In genomic region chr2:27322301-27322765, GRCh38 we compare ENCODE assay signal across 9 cellular contexts. TPM values are rescaled to one million over a fixed set of nuclear protein-coding genes. Genes with fewer than 3 reads are reported as not detected.
DNase-seq lines count a peak whose midpoint lies in the region; ATAC-seq and TF ChIP-seq lines count a peak whose summit lies in the region.
"Had no signal": no experiment of that assay in that cellular context is flagged by ENCODE, and none has a peak within 500 bp of the region (broad histone marks: within the 10 kb centered on the region; RNA-seq: fewer than 3 reads in every experiment).

No MANE protein-coding gene starts in this region.

- H3K27ac Mint-ChIP-seq in natural killer cell treated with Interleukin-12 subunit alpha and Interleukin-12 subunit beta and Interleukin-15 and Interleukin-18, amount 100 ng/mL, for 72 hours, result peak overlapping the region; percentile 91 to 98

- H3K36me3 Mint-ChIP-seq in natural killer cell treated with Interleukin-12 subunit alpha and Interleukin-12 subunit beta and Interleukin-15 and Interleukin-18, amount 100 ng/mL, for 72 hours, result peaks cover 9% of the 10 kb centered on the region

- H3K36me3 ChIP-seq in H7 (replicated peaks; ENCODE audit: control insufficient read depth, insufficient read depth, low read length), result peaks cover 4% of the 10 kb centered on the region

- H3K27me3 ChIP-seq in H7 (ENCODE audit: control insufficient read depth, insufficient read depth, low read length), result no peaks in the 10 kb centered on the region

- DNase-seq in AG09309 (ENCODE audit: low read depth) (no peak), H7 (no peak), SKM-1 (lab: John Stamatoyannopoulos, UW; ENCODE audit: unreplicated experiment) (peak; percentile 13), epithelial cell of esophagus (ENCODE audit: low read depth) (peak; percentile 20), activated gamma-delta T cell treated with Interleukin-2 at 50 U/mL for 16 hours (no peak)
- DNase-seq in natural killer cell treated with Interleukin-12 subunit alpha and Interleukin-12 subunit beta and Interleukin-15 and Interleukin-18, amount 100 ng/mL, for 72 hours (ENCODE audit: low spot score), result no peak

- no peaks in the 10 kb centered on the region for H3K27me3 Mint-ChIP-seq in natural killer cell treated with Interleukin-12 subunit alpha and Interleukin-12 subunit beta and Interleukin-15 and Interleukin-18, amount 100 ng/mL, for 72 hours

- H3K4me3 ChIP-seq in AG09309 (ENCODE audit: control insufficient read depth, low read depth, low read length) (peak overlapping the region; percentile 83), H7 (ENCODE audit: insufficient read depth, low read depth, low read length) (peak overlapping the region; percentile 55), epithelial cell of esophagus (ENCODE audit: low read length) (peak overlapping the region; percentile 91)

- ATAC-seq in natural killer cell treated with Interleukin-12 subunit alpha and Interleukin-12 subunit beta and Interleukin-15 and Interleukin-18, amount 100 ng/mL, for 72 hours, result peak; percentile 26 to 57
- ATAC-seq in HG02623 (IDR thresholded peaks at IDR 0.05; ENCODE audit: unreplicated experiment), result no peak
- ATAC-seq in GM19452 (IDR thresholded peaks at IDR 0.05; ENCODE audit: unreplicated experiment), result no peak

- TF ChIP-seq CTCF in AG09309 (IDR thresholded peaks at IDR 0.05; ENCODE audit: control insufficient read depth, insufficient read depth, low read depth, low read length, missing control alignments) (no peak), epithelial cell of esophagus (IDR thresholded peaks at IDR 0.05; ENCODE audit: insufficient read depth, low read depth, low read length, missing control alignments) (no peak)

- peaks cover 18 to 22% of the 10 kb centered on the region in 2 donors for H3K4me1 Mint-ChIP-seq in natural killer cell treated with Interleukin-12 subunit alpha and Interleukin-12 subunit beta and Interleukin-15 and Interleukin-18, amount 100 ng/mL, for 72 hours (ENCODE audit: low read depth in 2 of 2)

- peak overlapping the region; percentile 98 for H3K4me3 Mint-ChIP-seq in natural killer cell treated with Interleukin-12 subunit alpha and Interleukin-12 subunit beta and Interleukin-15 and Interleukin-18, amount 100 ng/mL, for 72 hours

- no peaks in the 10 kb centered on the region for H3K9me3 Mint-ChIP-seq in natural killer cell treated with Interleukin-12 subunit alpha and Interleukin-12 subunit beta and Interleukin-15 and Interleukin-18, amount 100 ng/mL, for 72 hours

RNA-seq across cellular contexts. Expression of gene MPV17, which starts 0.6 kb away (rescaled TPM):
- total RNA-seq in H7 (2014; rRNA removed; shearing (Covaris generic)), result 53.8 and 60.8 TPM in 2 replicates
- total RNA-seq in natural killer cell treated with Interleukin-12 subunit alpha and Interleukin-12 subunit beta and Interleukin-15 and Interleukin-18, amount 100 ng/mL, for 72 hours, result 10 to 100 TPM; 92.4 to 96.1 TPM

RNA-seq across cellular contexts. Expression of gene UCN, which starts 14.1 kb away (rescaled TPM):
- 0.66 TPM in 1 of 2 replicates, not detected in the other for total RNA-seq in H7 (2014; rRNA removed; shearing (Covaris generic))
- 1 to 10 TPM; 1.3 TPM for total RNA-seq in natural killer cell treated with Interleukin-12 subunit alpha and Interleukin-12 subunit beta and Interleukin-15 and Interleukin-18, amount 100 ng/mL, for 72 hours

RNA-seq across cellular contexts. Expression of gene GTF3C2, which starts 34.2 kb away (rescaled TPM):
- 147 and 152 TPM in 2 replicates for total RNA-seq in H7 (2014; rRNA removed; shearing (Covaris generic))
- total RNA-seq in natural killer cell treated with Interleukin-12 subunit alpha and Interleukin-12 subunit beta and Interleukin-15 and Interleukin-18, amount 100 ng/mL, for 72 hours, result 100 to 1,000 TPM in 1 of 2 donors, 10 to 100 TPM in 1; 85.4 to 107 TPM

RNA-seq across cellular contexts. Expression of gene TRIM54, which starts 40.1 kb away (rescaled TPM):
- 3.4 and 5.5 TPM in 2 replicates for total RNA-seq in H7 (2014; rRNA removed; shearing (Covaris generic))
- under 1 TPM; 0.28 to 0.33 TPM for total RNA-seq in natural killer cell treated with Interleukin-12 subunit alpha and Interleukin-12 subunit beta and Interleukin-15 and Interleukin-18, amount 100 ng/mL, for 72 hours
- total RNA-seq: pulmonary artery endothelial cell had no signal

RNA-seq across cellular contexts. Expression of gene DNAJC5G, which starts 47.1 kb away (rescaled TPM):
- total RNA-seq in H7 (2014; rRNA removed; shearing (Covaris generic)), result not detected in 2 replicates
- total RNA-seq in natural killer cell treated with Interleukin-12 subunit alpha and Interleukin-12 subunit beta and Interleukin-15 and Interleukin-18, amount 100 ng/mL, for 72 hours, result not detected
- total RNA-seq: pulmonary artery endothelial cell had no signal

Comparison
In these comparisons a context has a peak if more than half of its experiments do, and no peak if none do; other contexts are left out.
1. DNase-seq: peak in SKM-1 (single experiment) and epithelial cell of esophagus (single experiment); none in AG09309 (single experiment), H7 (single experiment), natural killer cell treated with Interleukin-12 subunit alpha and Interleukin-12 subunit beta and Interleukin-15 and Interleukin-18, amount 100 ng/mL, for 72 hours (single experiment) and activated gamma-delta T cell treated with Interleukin-2 at 50 U/mL for 16 hours (single experiment).
2. ATAC-seq: peak in natural killer cell treated with Interleukin-12 subunit alpha and Interleukin-12 subunit beta and Interleukin-15 and Interleukin-18, amount 100 ng/mL, for 72 hours (2 of 2); none in HG02623 (single experiment) and GM19452 (single experiment).
3. Peak in every context shown above with its lines, with median percentiles within 50 percentile points of each other: H3K4me3 ChIP-seq.